1 cellular context compared by ENCODE assay signal in the genomic region with DNA sequence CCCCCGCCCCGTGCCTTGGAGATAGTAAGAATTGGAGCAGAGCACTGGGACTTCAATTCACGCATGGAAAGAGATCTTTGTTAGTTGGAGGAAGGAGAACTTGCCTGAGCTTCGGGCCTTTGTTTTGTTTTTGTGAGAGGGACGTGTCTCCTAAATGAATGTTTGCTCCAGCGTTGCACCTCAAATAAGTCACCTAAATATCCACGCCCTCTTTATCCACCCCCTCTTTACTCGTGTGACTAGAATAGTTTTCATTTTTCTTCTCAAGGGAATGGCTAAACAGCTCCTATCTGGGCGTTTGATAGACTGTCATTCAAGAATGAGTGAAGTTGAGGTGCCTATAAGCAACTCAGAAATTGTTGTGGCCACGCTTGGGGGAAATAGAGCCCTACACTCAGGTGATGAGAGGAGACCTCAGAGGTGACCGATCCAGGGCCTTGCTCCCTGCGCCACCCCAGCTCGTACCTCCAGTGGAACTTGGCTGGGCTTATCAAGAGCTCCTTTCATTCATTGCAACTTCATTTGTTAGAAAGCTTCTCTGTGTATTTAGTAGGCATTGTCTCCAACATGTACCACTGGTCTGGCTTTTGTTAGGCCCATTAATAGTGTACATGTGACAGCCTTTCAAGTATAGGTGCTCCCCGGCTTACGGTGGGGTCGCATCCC.
TF ChIP-seq lines count a peak whose summit lies in the region.

No MANE protein-coding gene starts in this region.

TF ChIP-seq in GM23338, 12 proteins besides CTCF, POLR2A, EP300 and RAD21 (continued from another document):
- TF ChIP-seq EZH2phosphoT487 (IDR thresholded peaks at IDR 0.05; ENCODE audit: unreplicated experiment) (no peak), STAT1 (IDR thresholded peaks at IDR 0.05; ENCODE audit: unreplicated experiment) (no peak), EZH2 (IDR thresholded peaks at IDR 0.05; ENCODE audit: low read depth, unreplicated experiment) (no peak), CREB1 (CRISPR knock-in tag; IDR thresholded peaks at IDR 0.05; ENCODE audit: low read depth) (no peak)
- TF ChIP-seq, protein P1, sequence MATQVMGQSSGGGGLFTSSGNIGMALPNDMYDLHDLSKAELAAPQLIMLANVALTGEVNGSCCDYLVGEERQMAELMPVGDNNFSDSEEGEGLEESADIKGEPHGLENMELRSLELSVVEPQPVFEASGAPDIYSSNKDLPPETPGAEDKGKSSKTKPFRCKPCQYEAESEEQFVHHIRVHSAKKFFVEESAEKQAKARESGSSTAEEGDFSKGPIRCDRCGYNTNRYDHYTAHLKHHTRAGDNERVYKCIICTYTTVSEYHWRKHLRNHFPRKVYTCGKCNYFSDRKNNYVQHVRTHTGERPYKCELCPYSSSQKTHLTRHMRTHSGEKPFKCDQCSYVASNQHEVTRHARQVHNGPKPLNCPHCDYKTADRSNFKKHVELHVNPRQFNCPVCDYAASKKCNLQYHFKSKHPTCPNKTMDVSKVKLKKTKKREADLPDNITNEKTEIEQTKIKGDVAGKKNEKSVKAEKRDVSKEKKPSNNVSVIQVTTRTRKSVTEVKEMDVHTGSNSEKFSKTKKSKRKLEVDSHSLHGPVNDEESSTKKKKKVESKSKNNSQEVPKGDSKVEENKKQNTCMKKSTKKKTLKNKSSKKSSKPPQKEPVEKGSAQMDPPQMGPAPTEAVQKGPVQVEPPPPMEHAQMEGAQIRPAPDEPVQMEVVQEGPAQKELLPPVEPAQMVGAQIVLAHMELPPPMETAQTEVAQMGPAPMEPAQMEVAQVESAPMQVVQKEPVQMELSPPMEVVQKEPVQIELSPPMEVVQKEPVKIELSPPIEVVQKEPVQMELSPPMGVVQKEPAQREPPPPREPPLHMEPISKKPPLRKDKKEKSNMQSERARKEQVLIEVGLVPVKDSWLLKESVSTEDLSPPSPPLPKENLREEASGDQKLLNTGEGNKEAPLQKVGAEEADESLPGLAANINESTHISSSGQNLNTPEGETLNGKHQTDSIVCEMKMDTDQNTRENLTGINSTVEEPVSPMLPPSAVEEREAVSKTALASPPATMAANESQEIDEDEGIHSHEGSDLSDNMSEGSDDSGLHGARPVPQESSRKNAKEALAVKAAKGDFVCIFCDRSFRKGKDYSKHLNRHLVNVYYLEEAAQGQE (IDR thresholded peaks at IDR 0.05; ENCODE audit: unreplicated experiment): no peak
